Comparison of ENCODE assay signal across 9 cellular contexts in the genomic region with DNA sequence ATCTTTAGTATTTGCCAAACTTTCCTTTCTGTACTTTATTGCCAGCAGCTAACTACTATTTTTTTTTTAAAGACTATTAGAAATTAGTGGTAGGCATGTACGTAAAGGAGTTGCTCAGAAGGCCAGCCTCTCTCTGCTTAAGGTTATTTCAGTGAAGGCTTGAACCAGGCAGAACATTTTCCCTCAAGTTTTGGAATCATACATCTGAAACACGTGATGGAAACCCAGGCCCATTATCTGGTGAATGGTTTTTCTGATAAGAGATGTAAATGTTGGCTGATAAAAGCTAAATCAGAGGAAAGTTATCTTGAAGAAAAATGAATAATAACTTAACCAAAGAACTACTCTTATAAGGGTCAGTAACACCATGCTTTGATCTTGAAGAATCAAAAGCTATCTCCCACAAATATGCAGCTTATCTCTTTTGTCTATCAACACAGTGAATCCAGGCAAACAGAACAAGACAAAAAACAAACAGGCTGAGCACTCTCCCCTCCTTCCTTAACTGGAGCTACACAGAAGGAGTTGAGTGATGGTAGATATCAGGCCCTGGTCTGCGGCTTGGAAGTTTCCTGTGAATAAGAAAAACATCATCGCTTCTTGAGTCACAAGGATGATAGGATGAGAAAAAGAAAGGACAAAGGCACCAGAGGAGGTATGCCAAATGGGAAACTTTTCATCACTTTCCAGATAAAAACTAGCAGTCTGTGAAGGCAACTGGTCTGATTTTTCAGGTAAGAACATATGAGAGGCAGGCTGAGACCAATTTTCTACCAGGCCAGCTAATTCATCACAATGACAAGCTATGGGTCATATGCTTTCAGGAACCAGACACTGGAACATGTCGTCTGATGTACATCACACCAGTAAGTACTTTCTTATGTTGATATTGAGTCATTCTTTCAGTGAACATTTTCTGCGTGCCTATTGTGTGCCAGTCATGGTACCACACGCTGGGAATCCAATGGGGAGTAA.
DNase-seq lines count a peak whose midpoint lies in the region; ATAC-seq lines count a peak whose summit lies in the region.
"Had no signal": no experiment of that assay in that cellular context is flagged by ENCODE, and none has a peak within 500 bp of the region (broad histone marks: within the 10 kb centered on the region; RNA-seq: fewer than 3 reads in every experiment).

No MANE protein-coding gene starts in this region.

- H3K4me3 Mint-ChIP-seq in T-cell: peak overlapping the region; percentile 70 to 79 (median 73)

- DNase-seq in GM23248: peak; percentile 82
- DNase-seq in T-cell: peak in 10 of 34 experiments; percentile 13 to 37 (median 20)
- peak; percentile 72 for DNase-seq in central memory CD4-positive, alpha-beta T cell
- DNase-seq in NCI-H2107 (lab: John Stamatoyannopoulos, UW): no peak
- no peak for DNase-seq in HK-2 (ENCODE audit: unreplicated experiment)

- no peaks in the 10 kb centered on the region for H3K36me3 ChIP-seq in GM23248 (ENCODE audit: low read depth)
- no peaks in the 10 kb centered on the region for H3K36me3 ChIP-seq in skeletal muscle satellite cell (ENCODE audit: insufficient read depth, low read length)

- peak overlapping the region; percentile 37 for H2AFZ ChIP-seq in GM23248

- peak overlapping the region; percentile 71 for H3K27ac ChIP-seq in GM23248

- POLR2A ChIA-PET in T-cell (lab: Charles Lee): interaction anchor here (0.6 to 1.1 kb wide), 8 partner anchors 7 to 1788 kb away, joined by 3 to 7 read pairs (median 3); no protein-coding TSS in a partner anchor

- in situ Hi-C loops in GM23248 (cut with MboI): no loop called here

- H4K20me1 ChIP-seq in GM23248 (ENCODE audit: insufficient read depth): no peaks in the 10 kb centered on the region

- no peaks in the 10 kb centered on the region for H3K36me3 Mint-ChIP-seq in T-cell

- CTCF ChIA-PET in T-cell (lab: Charles Lee): interaction anchor here (0.5 to 2.7 kb wide), 13 partner anchors 11 to 181 kb away, joined by 3 to 15 read pairs (median 3); no protein-coding TSS in a partner anchor

- WGBS in GM23248 (ENCODE audit: low coverage in 1 of 2, low lambda C conversion rate in 2 of 2, missing lambda C conversion rate in 2 of 2), 2 experiments: 35 to 37% methylated on average over 7 of the region's 7 CpGs

- no peaks in the 10 kb centered on the region for H3K9me3 ChIP-seq in GM23248 (ENCODE audit: low read depth)
- no peaks in the 10 kb centered on the region for H3K9me3 ChIP-seq in skeletal muscle satellite cell (replicated peaks; ENCODE audit: low read length)

- H3K27ac Mint-ChIP-seq in T-cell: peak overlapping the region; percentile 96 to 98

- H3K9me2 ChIP-seq in GM23248 (ENCODE audit: insufficient read depth): peaks cover 6% of the 10 kb centered on the region; the same call in 1 of the 2 replicates

- H3K4me1 Mint-ChIP-seq in T-cell: peaks cover 67 to 74% (median 73%) of the 10 kb centered on the region in 3 donors

- no peaks in the 10 kb centered on the region for H3K9me3 Mint-ChIP-seq in T-cell

- peak overlapping the region; percentile 12; the same call in 1 of the 2 replicates for H3K4me3 ChIP-seq in GM23248
- no peak overlapping the region for H3K4me3 ChIP-seq in skeletal muscle satellite cell (ENCODE audit: low read length)

- H3K27me3 Mint-ChIP-seq in T-cell: no peaks in the 10 kb centered on the region

- H3K9ac ChIP-seq in GM23248 (peak overlapping the region; percentile 10; the same call in 1 of the 2 replicates), skeletal muscle satellite cell (ENCODE audit: low read depth, low read length) (peak overlapping the region; percentile 61)

- H3K4me2 ChIP-seq in GM23248 (ENCODE audit: unreplicated experiment) (peak overlapping the region; percentile 25), skeletal muscle satellite cell (ENCODE audit: low read length) (peak overlapping the region; percentile 54)

- peaks cover 25% of the 10 kb centered on the region for H3F3A ChIP-seq in GM23248 (ENCODE audit: insufficient read depth)

- H3K79me2 ChIP-seq in GM23248 (ENCODE audit: insufficient read depth): no peaks in the 10 kb centered on the region

- ATAC-seq in T-cell (replicated peaks in 1 of 4) (peak; percentile 25 to 44 (median 31)), HG02840 (IDR thresholded peaks at IDR 0.05; ENCODE audit: low FRiP score, unreplicated experiment) (no peak), HG02938 (IDR thresholded peaks at IDR 0.05; ENCODE audit: unreplicated experiment) (no peak)
- ATAC-seq: Panc1 had no signal

- peaks cover 17% of the 10 kb centered on the region for H3K4me1 ChIP-seq in GM23248 (ENCODE audit: insufficient read depth)
- H3K4me1 ChIP-seq in skeletal muscle satellite cell (ENCODE audit: control insufficient read depth, insufficient read depth, low read length): peaks cover 29% of the 10 kb centered on the region

- H3K27me3 ChIP-seq in GM23248 (replicated peaks; ENCODE audit: insufficient read depth): no peaks in the 10 kb centered on the region
- H3K27me3 ChIP-seq in skeletal muscle satellite cell (ENCODE audit: control insufficient read depth, insufficient read depth, low read length): no peaks in the 10 kb centered on the region

Comparison
In these comparisons a context has a peak if more than half of its experiments do, and no peak if none do; other contexts are left out.
1. DNase-seq: peak in GM23248 (single experiment) and central memory CD4-positive, alpha-beta T cell (single experiment); none in NCI-H2107 (single experiment) and HK-2 (single experiment).
2. ATAC-seq: peak in T-cell (4 of 4); none in HG02840 (single experiment) and HG02938 (single experiment).